In genomic region chr2:119996896-119997891, GRCh38 we compare ENCODE assay signal across 3 cellular contexts.
TF ChIP-seq lines count a peak whose summit lies in the region.

No MANE protein-coding gene starts in this region.

TF ChIP-seq in GM23338, 12 proteins besides CTCF, POLR2A, EP300 and RAD21:
- TF ChIP-seq POLR2AphosphoS5 (IDR thresholded peaks at IDR 0.05; ENCODE audit: low read depth), result 0 out of 2 replicates have a peak, but pooled peaks have one; percentile 36

TF ChIP-seq in K562, 482 proteins besides CTCF, POLR2A, EP300 and RAD21:
- TF ChIP-seq NFYB (IDR thresholded peaks at IDR 0.05; ENCODE audit: extremely low read depth, insufficient read length), result peak; percentile 40

TF ChIP-seq in HepG2, 621 proteins besides CTCF, POLR2A, EP300 and RAD21:
- TF ChIP-seq GABPB1 (CRISPR knock-in tag; IDR thresholded peaks at IDR 0.05) (peak; percentile 31; the same call in 1 of the 2 replicates), NFYB (CRISPR knock-in tag; IDR thresholded peaks at IDR 0.05) (peak; percentile 63), NFYC (CRISPR knock-in tag; IDR thresholded peaks at IDR 0.05) (peak; percentile 42; the same call in 1 of the 2 replicates)
- TF ChIP-seq, protein P1, sequence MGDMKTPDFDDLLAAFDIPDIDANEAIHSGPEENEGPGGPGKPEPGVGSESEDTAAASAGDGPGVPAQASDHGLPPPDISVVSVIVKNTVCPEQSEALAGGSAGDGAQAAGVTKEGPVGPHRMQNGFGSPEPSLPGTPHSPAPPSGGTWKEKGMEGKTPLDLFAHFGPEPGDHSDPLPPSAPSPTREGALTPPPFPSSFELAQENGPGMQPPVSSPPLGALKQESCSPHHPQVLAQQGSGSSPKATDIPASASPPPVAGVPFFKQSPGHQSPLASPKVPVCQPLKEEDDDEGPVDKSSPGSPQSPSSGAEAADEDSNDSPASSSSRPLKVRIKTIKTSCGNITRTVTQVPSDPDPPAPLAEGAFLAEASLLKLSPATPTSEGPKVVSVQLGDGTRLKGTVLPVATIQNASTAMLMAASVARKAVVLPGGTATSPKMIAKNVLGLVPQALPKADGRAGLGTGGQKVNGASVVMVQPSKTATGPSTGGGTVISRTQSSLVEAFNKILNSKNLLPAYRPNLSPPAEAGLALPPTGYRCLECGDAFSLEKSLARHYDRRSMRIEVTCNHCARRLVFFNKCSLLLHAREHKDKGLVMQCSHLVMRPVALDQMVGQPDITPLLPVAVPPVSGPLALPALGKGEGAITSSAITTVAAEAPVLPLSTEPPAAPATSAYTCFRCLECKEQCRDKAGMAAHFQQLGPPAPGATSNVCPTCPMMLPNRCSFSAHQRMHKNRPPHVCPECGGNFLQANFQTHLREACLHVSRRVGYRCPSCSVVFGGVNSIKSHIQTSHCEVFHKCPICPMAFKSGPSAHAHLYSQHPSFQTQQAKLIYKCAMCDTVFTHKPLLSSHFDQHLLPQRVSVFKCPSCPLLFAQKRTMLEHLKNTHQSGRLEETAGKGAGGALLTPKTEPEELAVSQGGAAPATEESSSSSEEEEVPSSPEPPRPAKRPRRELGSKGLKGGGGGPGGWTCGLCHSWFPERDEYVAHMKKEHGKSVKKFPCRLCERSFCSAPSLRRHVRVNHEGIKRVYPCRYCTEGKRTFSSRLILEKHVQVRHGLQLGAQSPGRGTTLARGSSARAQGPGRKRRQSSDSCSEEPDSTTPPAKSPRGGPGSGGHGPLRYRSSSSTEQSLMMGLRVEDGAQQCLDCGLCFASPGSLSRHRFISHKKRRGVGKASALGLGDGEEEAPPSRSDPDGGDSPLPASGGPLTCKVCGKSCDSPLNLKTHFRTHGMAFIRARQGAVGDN (CRISPR knock-in tag; IDR thresholded peaks at IDR 0.05), result 0 out of 2 replicates have a peak, but pooled peaks have one; percentile 10
